Comparison of ENCODE assay signal across 10 cellular contexts in genomic region chr11:312092-312816, GRCh38. TPM values are rescaled to one million over a fixed set of nuclear protein-coding genes. Genes with fewer than 3 reads are reported as not detected.
DNase-seq lines count a peak whose midpoint lies in the region; ATAC-seq, FAIRE-seq and TF ChIP-seq lines count a peak whose summit lies in the region.
"Had no signal": no experiment of that assay in that cellular context is flagged by ENCODE, and none has a peak within 500 bp of the region (broad histone marks: within the 10 kb centered on the region; RNA-seq: fewer than 3 reads in every experiment).

No MANE protein-coding gene starts in this region.

- H3K27ac ChIP-seq in BLaER1 treated with 17β-estradiol and CSF1 and Interleukin-3, amounts not matched to agents 10 nM and 100 nM = peak overlapping the region in 10 of 11 experiments; percentile 1 to 89 (median 86); a peak in 15 of 22 replicates
- no peak overlapping the region for H3K27ac ChIP-seq in OCI-LY3 (ENCODE audit: low read length)
- H3K27ac ChIP-seq in neural progenitor cell = no peak overlapping the region

- no peak for DNase-seq in effector memory CD8-positive, alpha-beta T cell
- DNase-seq in neural progenitor cell (ENCODE audit: low spot score) = no peak
- DNase-seq in GM12892 (ENCODE audit: insufficient read length) = no peak

- no peaks in the 10 kb centered on the region for H3K79me2 ChIP-seq in OCI-LY3 (ENCODE audit: low read length)
- peaks cover 3% of the 10 kb centered on the region for H3K79me2 ChIP-seq in neural progenitor cell (ENCODE audit: low read depth)

- H3K9ac ChIP-seq in BLaER1 treated with 17β-estradiol and CSF1 and Interleukin-3, amounts not matched to agents 10 nM and 100 nM = peak overlapping the region in 10 of 11 experiments; percentile 14 to 83 (median 66); a peak in 14 of 22 replicates
- no peak overlapping the region for H3K9ac ChIP-seq in OCI-LY3 (ENCODE audit: low read length)
- H3K9ac ChIP-seq in neural progenitor cell = no peak overlapping the region

- H3K4me2 ChIP-seq in BLaER1 treated with 17β-estradiol and CSF1 and Interleukin-3, amounts not matched to agents 10 nM and 100 nM = peak overlapping the region; percentile 75 to 97 (median 92)
- H3K4me2 ChIP-seq in OCI-LY3 (ENCODE audit: low read length) = peak overlapping the region; percentile 38
- peak overlapping the region; percentile 69 for H3K4me2 ChIP-seq in neural progenitor cell

- ATAC-seq in effector memory CD8-positive, alpha-beta T cell (replicated peaks) = no peak
- ATAC-seq in HG03045 (IDR thresholded peaks at IDR 0.05; ENCODE audit: unreplicated experiment) = no peak
- ATAC-seq in GM21717 (IDR thresholded peaks at IDR 0.05; ENCODE audit: unreplicated experiment) = no peak
- ATAC-seq in GM19395 (IDR thresholded peaks at IDR 0.05; ENCODE audit: unreplicated experiment) = no peak

- H2AFZ ChIP-seq in OCI-LY3 (ENCODE audit: low read depth, low read length) = no peak overlapping the region
- H2AFZ ChIP-seq in neural progenitor cell (replicated peaks) = no peak overlapping the region

- no peak for FAIRE-seq in GM12892 (lab: Jason Lieb, UNC)

- peak overlapping the region in 4 of 10 experiments; percentile 0 to 40 (median 22); a peak in 4 of 20 replicates for H3K4me3 ChIP-seq in BLaER1 treated with 17β-estradiol and CSF1 and Interleukin-3, amounts not matched to agents 10 nM and 100 nM
- no peak overlapping the region for H3K4me3 ChIP-seq in OCI-LY3 (ENCODE audit: low read length)
- H3K4me3 ChIP-seq in neural progenitor cell = no peak overlapping the region

- peaks cover 57% of the 10 kb centered on the region for H3K36me3 Mint-ChIP-seq in effector memory CD8-positive, alpha-beta T cell (ENCODE audit: insufficient read depth)
- H3K36me3 Mint-ChIP-seq in neural progenitor cell = no peaks in the 10 kb centered on the region

- H3F3A ChIP-seq in neural progenitor cell (ENCODE audit: low read depth) = peaks cover 42% of the 10 kb centered on the region

- no peaks in the 10 kb centered on the region for H3K9me3 ChIP-seq in BLaER1 treated with 17β-estradiol and CSF1 and Interleukin-3, amounts not matched to agents 10 nM and 100 nM (replicated peaks in 1 of 11)
- H3K9me3 ChIP-seq in OCI-LY3 (ENCODE audit: insufficient read depth, low read length) (no peaks in the 10 kb centered on the region), neural progenitor cell (ENCODE audit: low read depth) (no peaks in the 10 kb centered on the region)

- H3K27me3 ChIP-seq in BLaER1 treated with 17β-estradiol and CSF1 and Interleukin-3, amounts not matched to agents 10 nM and 100 nM = no peaks in the 10 kb centered on the region
- H3K27me3 ChIP-seq in OCI-LY3 (ENCODE audit: low read depth, low read length) = peaks cover 7% of the 10 kb centered on the region; the same call in 1 of the 2 replicates
- peaks cover 41% of the 10 kb centered on the region for H3K27me3 ChIP-seq in neural progenitor cell

- peaks cover 63 to 81% (median 73%) of the 10 kb centered on the region in 10 experiments for H3K4me1 ChIP-seq in BLaER1 treated with 17β-estradiol and CSF1 and Interleukin-3, amounts not matched to agents 10 nM and 100 nM
- H3K4me1 ChIP-seq in OCI-LY3 (ENCODE audit: low read length) (peaks cover 19% of the 10 kb centered on the region), neural progenitor cell (peaks cover 62% of the 10 kb centered on the region)

- no peaks in the 10 kb centered on the region for H3K9me3 Mint-ChIP-seq in effector memory CD8-positive, alpha-beta T cell
- no peaks in the 10 kb centered on the region for H3K9me3 Mint-ChIP-seq in neural progenitor cell

- peak overlapping the region; percentile 95 to 97 for H3K4me3 Mint-ChIP-seq in effector memory CD8-positive, alpha-beta T cell
- peak overlapping the region; percentile 74 for H3K4me3 Mint-ChIP-seq in neural progenitor cell

- peaks cover 0 to 22% (median 10%) of the 10 kb centered on the region in 11 experiments; a peak in 11 of 22 replicates for H3K36me3 ChIP-seq in BLaER1 treated with 17β-estradiol and CSF1 and Interleukin-3, amounts not matched to agents 10 nM and 100 nM
- no peaks in the 10 kb centered on the region for H3K36me3 ChIP-seq in OCI-LY3 (replicated peaks; ENCODE audit: low read depth, low read length)
- no peaks in the 10 kb centered on the region for H3K36me3 ChIP-seq in neural progenitor cell

- TF ChIP-seq CTCF in OCI-LY3 (IDR thresholded peaks at IDR 0.05; ENCODE audit: low read depth, low read length) = no peak
- TF ChIP-seq CTCF in neural progenitor cell (IDR thresholded peaks at IDR 0.05) = no peak

- peaks cover 51 to 53% of the 10 kb centered on the region in 2 donors for H3K4me1 Mint-ChIP-seq in effector memory CD8-positive, alpha-beta T cell (ENCODE audit: low read depth in 2 of 2)
- peaks cover 58% of the 10 kb centered on the region for H3K4me1 Mint-ChIP-seq in neural progenitor cell

- no peak for TF ChIP-seq POLR2A in GM12892 (IDR thresholded peaks at IDR 0.05; ENCODE audit: low read depth, low read length)

- H3K27ac Mint-ChIP-seq in effector memory CD8-positive, alpha-beta T cell = peak overlapping the region; percentile 96 to 97
- H3K27ac Mint-ChIP-seq in neural progenitor cell = peak overlapping the region; percentile 94

- no peaks in the 10 kb centered on the region for H3K27me3 Mint-ChIP-seq in effector memory CD8-positive, alpha-beta T cell
- H3K27me3 Mint-ChIP-seq in neural progenitor cell (ENCODE audit: insufficient read depth, low read depth) = peaks cover 7% of the 10 kb centered on the region

- no peaks in the 10 kb centered on the region for H4K20me1 ChIP-seq in BLaER1 treated with 17β-estradiol and CSF1 and Interleukin-3, amounts not matched to agents 10 nM and 100 nM
- H4K20me1 ChIP-seq in OCI-LY3 (ENCODE audit: insufficient read depth, low read length) = no peaks in the 10 kb centered on the region
- H4K20me1 ChIP-seq in neural progenitor cell (ENCODE audit: low read depth) = no peaks in the 10 kb centered on the region

RNA-seq across cellular contexts. Expression of gene IFITM1, which starts 1.6 kb away (rescaled TPM):
- total RNA-seq in neural progenitor cell (ENCODE audit: low replicate concordance) = 13.3 and 48.6 TPM in 2 replicates
- polyA plus RNA-seq in GM12892 (2012; ENCODE audit: missing spikeins) = 237 TPM

RNA-seq across cellular contexts. Expression of gene IFITM2, which starts 4.6 kb away (rescaled TPM):
- 10.5 and 63.9 TPM in 2 replicates for total RNA-seq in neural progenitor cell (ENCODE audit: low replicate concordance)
- 157 TPM for polyA plus RNA-seq in GM12892 (2012; ENCODE audit: missing spikeins)

RNA-seq across cellular contexts. Expression of gene IFITM3, which starts 8.4 kb away (rescaled TPM):
- total RNA-seq in neural progenitor cell (ENCODE audit: low replicate concordance) = 19.8 and 61.7 TPM in 2 replicates
- polyA plus RNA-seq in GM12892 (2012; ENCODE audit: missing spikeins) = 1.7 TPM

RNA-seq across cellular contexts. Expression of gene IFITM5, which starts 12.9 kb away (rescaled TPM):
- total RNA-seq in neural progenitor cell (ENCODE audit: low replicate concordance) = not detected in 2 replicates
- polyA plus RNA-seq in GM12892 (2012; ENCODE audit: missing spikeins) = not detected
- total RNA-seq: RPMI7951, subcutaneous adipose tissue had no signal

RNA-seq across cellular contexts. Expression of gene PGGHG, which starts 23.3 kb away (rescaled TPM):
- 20.5 and 44.4 TPM in 2 replicates for total RNA-seq in neural progenitor cell (ENCODE audit: low replicate concordance)
- 13.7 TPM for polyA plus RNA-seq in GM12892 (2012; ENCODE audit: missing spikeins)

Comparison
In these comparisons a context has a peak if more than half of its experiments do, and no peak if none do; other contexts are left out.
1. H3K27ac ChIP-seq: peak in BLaER1 treated with 17β-estradiol and CSF1 and Interleukin-3, amounts not matched to agents 10 nM and 100 nM (10 of 11); none in OCI-LY3 (single experiment) and neural progenitor cell (single experiment).
2. H3K4me2 ChIP-seq: peak in every context shown above with its lines; median percentile 92 in BLaER1 treated with 17β-estradiol and CSF1 and Interleukin-3, amounts not matched to agents 10 nM and 100 nM; 69 in neural progenitor cell; 38 in OCI-LY3.
3. H3K9ac ChIP-seq: peak in BLaER1 treated with 17β-estradiol and CSF1 and Interleukin-3, amounts not matched to agents 10 nM and 100 nM (10 of 11); none in OCI-LY3 (single experiment) and neural progenitor cell (single experiment).